In the genomic region with DNA sequence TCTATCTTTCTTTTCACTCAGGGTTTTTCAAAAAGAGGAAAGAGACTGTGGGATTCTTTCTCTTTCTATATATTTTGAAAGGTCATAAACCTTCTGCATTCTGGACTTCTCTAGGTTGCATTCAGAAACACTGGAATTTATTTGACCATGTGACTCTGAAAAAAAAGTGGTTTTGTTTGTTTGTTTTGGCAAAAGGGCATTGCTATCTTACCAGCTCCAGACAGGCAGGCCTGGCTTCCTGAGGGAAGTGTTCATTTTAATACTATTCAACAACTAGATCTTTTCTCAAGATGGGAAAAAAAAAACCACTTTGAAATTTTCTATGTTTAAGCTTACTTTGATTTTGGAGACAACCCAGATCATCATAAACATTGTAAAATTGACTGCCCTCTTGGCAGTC, we compare ENCODE assay signal across 28 cellular contexts.
DNase-seq lines count a peak whose midpoint lies in the region; ATAC-seq and TF ChIP-seq lines count a peak whose summit lies in the region.
"Had no signal": no experiment of that assay in that cellular context is flagged by ENCODE, and none has a peak within 500 bp of the region (broad histone marks: within the 10 kb centered on the region; RNA-seq: fewer than 3 reads in every experiment).

No MANE protein-coding gene starts in this region.

- DNase-seq in LNCaP clone FGC (ENCODE audit: low read depth) (peak; percentile 26), renal cortical epithelial cell (ENCODE audit: low read depth) (peak; percentile 41), NCI-H2196 treated with DMSO at 0.1 percent for 48 hours (lab: John Stamatoyannopoulos, UW; ENCODE audit: unreplicated experiment) (no peak), dedifferentiated amniotic fluid mesenchymal stem cell (ENCODE audit: extremely low spot score) (no peak)
- no peak for DNase-seq in stimulated activated CD4-positive, alpha-beta T cell treated with anti-CD3 and anti-CD28 coated beads, Interleukin-2, amount 100 ng/mL, for 48 hours
- DNase-seq: Caco-2; CD8-positive, alpha-beta T cell; DMS 273 treated with DMSO at 0.1 percent for 48 hours; DMS79 treated with DMSO at 0.1 percent for 48 hours; GF-D8; H7; Kasumi-1; NCI-H1048; NCI-H1436; NCI-H1930; NCI-H2107; NCI-H446 treated with DMSO at 0.1 percent for 48 hours; NCI-H526; NCI-H82; NK-92 treated with Interleukin-12 subunit alpha and Interleukin-12 subunit beta, amount 100 ng/mL, for 24 hours; PC-3; Right ventricle myocardium superior; T-cell had no signal

- peak overlapping the region; percentile 35; the same call in 1 of the 2 replicates for H3K27ac ChIP-seq in VCaP
- H3K27ac ChIP-seq: C4-2B, SJSA1 had no signal

- ATAC-seq in SK-N-SH treated with all-trans-retinoic acid at 6 μM for 48 hours = no peak
- ATAC-seq: CD8-positive, alpha-beta T cell; K562; PC-3; T-cell had no signal

- TF ChIP-seq CTCF in LNCaP clone FGC (IDR thresholded peaks at IDR 0.05; ENCODE audit: control insufficient read depth, extremely low read depth, insufficient read depth) (no peak), VCaP (conservative IDR thresholded peaks at IDR 0.05) (no peak)

- H3K4me3 ChIP-seq in LNCaP clone FGC (ENCODE audit: low read depth, low read length) = no peak overlapping the region
- H3K4me3 ChIP-seq: K562, SJSA1 had no signal

TF ChIP-seq in SK-N-SH treated with all-trans-retinoic acid at 6 μM for 48 hours, 23 proteins besides CTCF, POLR2A, EP300 and RAD21:
- TF ChIP-seq, protein P1, sequence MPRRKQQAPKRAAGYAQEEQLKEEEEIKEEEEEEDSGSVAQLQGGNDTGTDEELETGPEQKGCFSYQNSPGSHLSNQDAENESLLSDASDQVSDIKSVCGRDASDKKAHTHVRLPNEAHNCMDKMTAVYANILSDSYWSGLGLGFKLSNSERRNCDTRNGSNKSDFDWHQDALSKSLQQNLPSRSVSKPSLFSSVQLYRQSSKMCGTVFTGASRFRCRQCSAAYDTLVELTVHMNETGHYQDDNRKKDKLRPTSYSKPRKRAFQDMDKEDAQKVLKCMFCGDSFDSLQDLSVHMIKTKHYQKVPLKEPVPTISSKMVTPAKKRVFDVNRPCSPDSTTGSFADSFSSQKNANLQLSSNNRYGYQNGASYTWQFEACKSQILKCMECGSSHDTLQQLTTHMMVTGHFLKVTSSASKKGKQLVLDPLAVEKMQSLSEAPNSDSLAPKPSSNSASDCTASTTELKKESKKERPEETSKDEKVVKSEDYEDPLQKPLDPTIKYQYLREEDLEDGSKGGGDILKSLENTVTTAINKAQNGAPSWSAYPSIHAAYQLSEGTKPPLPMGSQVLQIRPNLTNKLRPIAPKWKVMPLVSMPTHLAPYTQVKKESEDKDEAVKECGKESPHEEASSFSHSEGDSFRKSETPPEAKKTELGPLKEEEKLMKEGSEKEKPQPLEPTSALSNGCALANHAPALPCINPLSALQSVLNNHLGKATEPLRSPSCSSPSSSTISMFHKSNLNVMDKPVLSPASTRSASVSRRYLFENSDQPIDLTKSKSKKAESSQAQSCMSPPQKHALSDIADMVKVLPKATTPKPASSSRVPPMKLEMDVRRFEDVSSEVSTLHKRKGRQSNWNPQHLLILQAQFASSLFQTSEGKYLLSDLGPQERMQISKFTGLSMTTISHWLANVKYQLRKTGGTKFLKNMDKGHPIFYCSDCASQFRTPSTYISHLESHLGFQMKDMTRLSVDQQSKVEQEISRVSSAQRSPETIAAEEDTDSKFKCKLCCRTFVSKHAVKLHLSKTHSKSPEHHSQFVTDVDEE (CRISPR knock-in tag; IDR thresholded peaks at IDR 0.05) = no peak
- TF ChIP-seq ESRRG (CRISPR knock-in tag; IDR thresholded peaks at IDR 0.05) = no peak
- TF ChIP-seq ZNF70 (CRISPR knock-in tag; IDR thresholded peaks at IDR 0.05) = no peak
- TF ChIP-seq ZFP3 (CRISPR knock-in tag; IDR thresholded peaks at IDR 0.05) = no peak
- no peak for TF ChIP-seq ZNF8 (CRISPR knock-in tag; IDR thresholded peaks at IDR 0.05)
- TF ChIP-seq PPARA (CRISPR knock-in tag; IDR thresholded peaks at IDR 0.05; ENCODE audit: borderline replicate concordance) = no peak
- TF ChIP-seq ZNF565 (CRISPR knock-in tag; conservative IDR thresholded peaks at IDR 0.05; ENCODE audit: low read depth) = no peak
- no peak for TF ChIP-seq ZFP30 (CRISPR knock-in tag; IDR thresholded peaks at IDR 0.05)
TF ChIP-seq in SK-N-SH treated with all-trans-retinoic acid at 6 μM for 48 hours: peak in this region for 0.

Comparison
In these comparisons a context has a peak if more than half of its experiments do, and no peak if none do; other contexts are left out.
1. DNase-seq: peak in LNCaP clone FGC (single experiment) and renal cortical epithelial cell (single experiment); none in stimulated activated CD4-positive, alpha-beta T cell treated with anti-CD3 and anti-CD28 coated beads, Interleukin-2, amount 100 ng/mL, for 48 hours (0 of 2), NCI-H2196 treated with DMSO at 0.1 percent for 48 hours (single experiment) and dedifferentiated amniotic fluid mesenchymal stem cell (single experiment).